ENCODE assay signal across 12 cellular contexts in the genomic region with DNA sequence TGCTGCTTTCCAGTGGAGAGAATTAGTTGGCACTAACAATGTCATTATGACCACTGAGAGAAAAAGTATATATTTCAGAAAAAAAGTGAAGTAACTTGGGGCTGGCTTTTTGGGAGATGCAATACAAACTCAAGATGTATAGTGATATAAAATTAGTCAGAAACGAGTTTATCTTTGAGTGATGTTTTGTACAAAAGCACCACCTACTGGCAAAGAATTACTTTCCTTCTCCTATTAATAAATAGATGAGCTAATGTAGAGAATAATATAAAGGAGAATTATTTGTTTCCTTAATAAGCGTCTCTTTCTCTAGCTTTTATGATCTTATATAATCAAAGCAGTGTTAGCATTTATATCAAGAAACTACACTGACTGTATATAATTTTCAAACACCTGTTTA.
DNase-seq lines count a peak whose midpoint lies in the region; ATAC-seq, FAIRE-seq and TF ChIP-seq lines count a peak whose summit lies in the region.
"Had no signal": no experiment of that assay in that cellular context is flagged by ENCODE, and none has a peak within 500 bp of the region (broad histone marks: within the 10 kb centered on the region; RNA-seq: fewer than 3 reads in every experiment).

No MANE protein-coding gene starts in this region.

- CTCF ChIA-PET in GM10248 (lab: Yijun Ruan, JAX), result interaction anchor here (1.2 to 2.8 kb wide), 4 partner anchors 31 to 943 kb away, joined by 3 to 9 read pairs (median 4); no protein-coding TSS in a partner anchor

- no peak for ATAC-seq in HG02938 (IDR thresholded peaks at IDR 0.05; ENCODE audit: unreplicated experiment)
- ATAC-seq: gastroesophageal sphincter had no signal

- DNase-seq in AG09319 (ENCODE audit: extremely low read depth, low read depth) (no peak), HCEC 1CT (peak; percentile 24), MG63 (no peak), GM10248 (ENCODE audit: extremely low spot score) (no peak), SKM-1 (lab: John Stamatoyannopoulos, UW; ENCODE audit: unreplicated experiment) (no peak)
- DNase-seq: activated naive CD4-positive, alpha-beta T cell treated with anti-CD3 and anti-CD28 coated beads, Interleukin-2, amount 50 U/mL, for 16 hours; DMS79 treated with DMSO at 0.1 percent for 48 hours; NCI-H2029 had no signal

- H3K4me3 ChIP-seq in MG63, result no peak overlapping the region
- H3K4me3 ChIP-seq: gastroesophageal sphincter had no signal

- no peak overlapping the region for H3K27ac ChIP-seq in VCaP
- H3K27ac ChIP-seq: gastroesophageal sphincter had no signal

- H3K9me3 ChIP-seq in MG63, result no peaks in the 10 kb centered on the region
- H3K9me3 ChIP-seq: gastroesophageal sphincter had no signal

- peaks cover 5% of the 10 kb centered on the region; the same call in 1 of the 2 replicates for H3K36me3 ChIP-seq in MG63

- no peaks in the 10 kb centered on the region for H3K27me3 ChIP-seq in MG63
- H3K27me3 ChIP-seq: gastroesophageal sphincter had no signal

- peak; percentile 30 for FAIRE-seq in islet of Langerhans (lab: Jason Lieb, UNC)

- TF ChIP-seq CTCF in AG09319 (IDR thresholded peaks at IDR 0.05; ENCODE audit: low read depth, low read length) (peak; percentile 8), VCaP (conservative IDR thresholded peaks at IDR 0.05) (peak; percentile 57), GM10248 (IDR thresholded peaks at IDR 0.05; ENCODE audit: control extremely low read depth, extremely low read depth, low read depth, missing control alignments) (no peak)

- POLR2A ChIA-PET in GM10248 (lab: Yijun Ruan, JAX), result no interaction called here
